1 cellular context compared by ENCODE assay signal in the genomic region with DNA sequence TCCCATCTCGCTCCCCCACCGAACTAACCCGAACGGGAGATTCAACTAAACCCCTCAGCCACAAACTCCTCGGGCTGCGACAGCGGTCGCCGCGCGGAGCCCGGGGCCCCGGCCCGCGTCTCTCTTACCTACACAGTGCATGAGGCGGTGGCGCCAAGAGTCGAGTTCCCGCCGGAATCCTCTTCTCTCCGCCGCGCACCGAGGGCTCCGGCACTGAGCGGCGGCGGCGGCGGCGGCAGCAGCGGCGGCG.
TF ChIP-seq lines count a peak whose summit lies in the region.

No MANE protein-coding gene starts in this region.

TF ChIP-seq in GM12878, 131 proteins besides CTCF, POLR2A, EP300 and RAD21 (continues in another document):
- TF ChIP-seq, protein P1, sequence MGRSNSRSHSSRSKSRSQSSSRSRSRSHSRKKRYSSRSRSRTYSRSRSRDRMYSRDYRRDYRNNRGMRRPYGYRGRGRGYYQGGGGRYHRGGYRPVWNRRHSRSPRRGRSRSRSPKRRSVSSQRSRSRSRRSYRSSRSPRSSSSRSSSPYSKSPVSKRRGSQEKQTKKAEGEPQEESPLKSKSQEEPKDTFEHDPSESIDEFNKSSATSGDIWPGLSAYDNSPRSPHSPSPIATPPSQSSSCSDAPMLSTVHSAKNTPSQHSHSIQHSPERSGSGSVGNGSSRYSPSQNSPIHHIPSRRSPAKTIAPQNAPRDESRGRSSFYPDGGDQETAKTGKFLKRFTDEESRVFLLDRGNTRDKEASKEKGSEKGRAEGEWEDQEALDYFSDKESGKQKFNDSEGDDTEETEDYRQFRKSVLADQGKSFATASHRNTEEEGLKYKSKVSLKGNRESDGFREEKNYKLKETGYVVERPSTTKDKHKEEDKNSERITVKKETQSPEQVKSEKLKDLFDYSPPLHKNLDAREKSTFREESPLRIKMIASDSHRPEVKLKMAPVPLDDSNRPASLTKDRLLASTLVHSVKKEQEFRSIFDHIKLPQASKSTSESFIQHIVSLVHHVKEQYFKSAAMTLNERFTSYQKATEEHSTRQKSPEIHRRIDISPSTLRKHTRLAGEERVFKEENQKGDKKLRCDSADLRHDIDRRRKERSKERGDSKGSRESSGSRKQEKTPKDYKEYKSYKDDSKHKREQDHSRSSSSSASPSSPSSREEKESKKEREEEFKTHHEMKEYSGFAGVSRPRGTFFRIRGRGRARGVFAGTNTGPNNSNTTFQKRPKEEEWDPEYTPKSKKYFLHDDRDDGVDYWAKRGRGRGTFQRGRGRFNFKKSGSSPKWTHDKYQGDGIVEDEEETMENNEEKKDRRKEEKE (IDR thresholded peaks at IDR 0.05): no peak
- TF ChIP-seq EGR1 (IDR thresholded peaks at IDR 0.05; ENCODE audit: borderline replicate concordance in 1 of 2, low read depth in 2 of 2, low read length in 2 of 2) (no peak), MXI1 (IDR thresholded peaks at IDR 0.05; ENCODE audit: low read depth, low read length) (no peak), POLR2AphosphoS2 (IDR thresholded peaks at IDR 0.05; ENCODE audit: low read depth, low read length) (no peak), TAF1 (IDR thresholded peaks at IDR 0.05; ENCODE audit: borderline replicate concordance, low read depth, low read length) (peak; percentile 40; the same call in 1 of the 2 replicates), HDAC6 (IDR thresholded peaks at IDR 0.05; ENCODE audit: unreplicated experiment) (no peak), YY1 (IDR thresholded peaks at IDR 0.05; ENCODE audit: low read depth, low read length) (no peak), CREB1 (IDR thresholded peaks at IDR 0.05; ENCODE audit: low read depth) (no peak), MYB (IDR thresholded peaks at IDR 0.05; ENCODE audit: borderline replicate concordance, low read depth, low read length) (no peak), SMARCA5 (IDR thresholded peaks at IDR 0.05) (peak; percentile 18; the same call in 1 of the 2 replicates), SMAD5 (IDR thresholded peaks at IDR 0.05; ENCODE audit: low read depth) (no peak), ETV6 (conservative IDR thresholded peaks at IDR 0.05 in 1 of 2, IDR thresholded peaks at IDR 0.05 in 1 of 2; ENCODE audit: borderline replicate concordance in 1 of 2, low read depth in 1 of 2) (no peak), ZZZ3 (IDR thresholded peaks at IDR 0.05; ENCODE audit: control insufficient read depth, insufficient read length, low read depth) (no peak), RUNX3 (IDR thresholded peaks at IDR 0.05; ENCODE audit: low read length) (0 out of 2 replicates have a peak, but pooled peaks have one; percentile 10), RAD51 (IDR thresholded peaks at IDR 0.05) (no peak), JUNB (IDR thresholded peaks at IDR 0.05) (no peak), ZBED1 (IDR thresholded peaks at IDR 0.05; ENCODE audit: borderline replicate concordance) (no peak), MTA3 (IDR thresholded peaks at IDR 0.05; ENCODE audit: borderline replicate concordance, low read length) (no peak), IKZF1 (conservative IDR thresholded peaks at IDR 0.05) (no peak), ZNF24 (IDR thresholded peaks at IDR 0.05) (no peak), GATAD2B (conservative IDR thresholded peaks at IDR 0.05; ENCODE audit: low read depth) (0 out of 2 replicates have a peak, but pooled peaks have one; percentile 26), CBFB (IDR thresholded peaks at IDR 0.05; ENCODE audit: low read depth) (no peak), RB1 (IDR thresholded peaks at IDR 0.05; ENCODE audit: borderline replicate concordance) (peak; percentile 69; the same call in 1 of the 2 replicates), ZSCAN29 (IDR thresholded peaks at IDR 0.05) (no peak), ZNF207 (IDR thresholded peaks at IDR 0.05; ENCODE audit: borderline replicate concordance) (0 out of 2 replicates have a peak, but pooled peaks have one; percentile 43), HDAC2 (IDR thresholded peaks at IDR 0.05) (no peak), DPF2 (IDR thresholded peaks at IDR 0.05) (no peak), ASH2L (IDR thresholded peaks at IDR 0.05; ENCODE audit: borderline replicate concordance, low read depth) (peak; percentile 94; the same call in 1 of the 2 replicates), PAX5 (IDR thresholded peaks at IDR 0.05; ENCODE audit: borderline replicate concordance, low read depth, low read length) (0 out of 2 replicates have a peak, but pooled peaks have one; percentile 5), CHD2 (IDR thresholded peaks at IDR 0.05; ENCODE audit: borderline replicate concordance, low read depth, low read length) (no peak), NR2F1 (conservative IDR thresholded peaks at IDR 0.05) (no peak), SMC3 (IDR thresholded peaks at IDR 0.05; ENCODE audit: borderline replicate concordance, low read length) (no peak), ATF7 (IDR thresholded peaks at IDR 0.05; ENCODE audit: low read depth) (no peak)
- TF ChIP-seq, protein P2, sequence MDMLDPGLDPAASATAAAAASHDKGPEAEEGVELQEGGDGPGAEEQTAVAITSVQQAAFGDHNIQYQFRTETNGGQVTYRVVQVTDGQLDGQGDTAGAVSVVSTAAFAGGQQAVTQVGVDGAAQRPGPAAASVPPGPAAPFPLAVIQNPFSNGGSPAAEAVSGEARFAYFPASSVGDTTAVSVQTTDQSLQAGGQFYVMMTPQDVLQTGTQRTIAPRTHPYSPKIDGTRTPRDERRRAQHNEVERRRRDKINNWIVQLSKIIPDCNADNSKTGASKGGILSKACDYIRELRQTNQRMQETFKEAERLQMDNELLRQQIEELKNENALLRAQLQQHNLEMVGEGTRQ (IDR thresholded peaks at IDR 0.05; ENCODE audit: borderline replicate concordance, low read depth, low read length): no peak
- TF ChIP-seq, protein P3, sequence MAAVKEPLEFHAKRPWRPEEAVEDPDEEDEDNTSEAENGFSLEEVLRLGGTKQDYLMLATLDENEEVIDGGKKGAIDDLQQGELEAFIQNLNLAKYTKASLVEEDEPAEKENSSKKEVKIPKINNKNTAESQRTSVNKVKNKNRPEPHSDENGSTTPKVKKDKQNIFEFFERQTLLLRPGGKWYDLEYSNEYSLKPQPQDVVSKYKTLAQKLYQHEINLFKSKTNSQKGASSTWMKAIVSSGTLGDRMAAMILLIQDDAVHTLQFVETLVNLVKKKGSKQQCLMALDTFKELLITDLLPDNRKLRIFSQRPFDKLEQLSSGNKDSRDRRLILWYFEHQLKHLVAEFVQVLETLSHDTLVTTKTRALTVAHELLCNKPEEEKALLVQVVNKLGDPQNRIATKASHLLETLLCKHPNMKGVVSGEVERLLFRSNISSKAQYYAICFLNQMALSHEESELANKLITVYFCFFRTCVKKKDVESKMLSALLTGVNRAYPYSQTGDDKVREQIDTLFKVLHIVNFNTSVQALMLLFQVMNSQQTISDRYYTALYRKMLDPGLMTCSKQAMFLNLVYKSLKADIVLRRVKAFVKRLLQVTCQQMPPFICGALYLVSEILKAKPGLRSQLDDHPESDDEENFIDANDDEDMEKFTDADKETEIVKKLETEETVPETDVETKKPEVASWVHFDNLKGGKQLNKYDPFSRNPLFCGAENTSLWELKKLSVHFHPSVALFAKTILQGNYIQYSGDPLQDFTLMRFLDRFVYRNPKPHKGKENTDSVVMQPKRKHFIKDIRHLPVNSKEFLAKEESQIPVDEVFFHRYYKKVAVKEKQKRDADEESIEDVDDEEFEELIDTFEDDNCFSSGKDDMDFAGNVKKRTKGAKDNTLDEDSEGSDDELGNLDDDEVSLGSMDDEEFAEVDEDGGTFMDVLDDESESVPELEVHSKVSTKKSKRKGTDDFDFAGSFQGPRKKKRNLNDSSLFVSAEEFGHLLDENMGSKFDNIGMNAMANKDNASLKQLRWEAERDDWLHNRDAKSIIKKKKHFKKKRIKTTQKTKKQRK (IDR thresholded peaks at IDR 0.05; ENCODE audit: low read depth, low read length): no peak
- TF ChIP-seq, protein P4, sequence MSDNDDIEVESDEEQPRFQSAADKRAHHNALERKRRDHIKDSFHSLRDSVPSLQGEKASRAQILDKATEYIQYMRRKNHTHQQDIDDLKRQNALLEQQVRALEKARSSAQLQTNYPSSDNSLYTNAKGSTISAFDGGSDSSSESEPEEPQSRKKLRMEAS (IDR thresholded peaks at IDR 0.05; ENCODE audit: low read depth, low read length): no peak
- TF ChIP-seq, protein P5, sequence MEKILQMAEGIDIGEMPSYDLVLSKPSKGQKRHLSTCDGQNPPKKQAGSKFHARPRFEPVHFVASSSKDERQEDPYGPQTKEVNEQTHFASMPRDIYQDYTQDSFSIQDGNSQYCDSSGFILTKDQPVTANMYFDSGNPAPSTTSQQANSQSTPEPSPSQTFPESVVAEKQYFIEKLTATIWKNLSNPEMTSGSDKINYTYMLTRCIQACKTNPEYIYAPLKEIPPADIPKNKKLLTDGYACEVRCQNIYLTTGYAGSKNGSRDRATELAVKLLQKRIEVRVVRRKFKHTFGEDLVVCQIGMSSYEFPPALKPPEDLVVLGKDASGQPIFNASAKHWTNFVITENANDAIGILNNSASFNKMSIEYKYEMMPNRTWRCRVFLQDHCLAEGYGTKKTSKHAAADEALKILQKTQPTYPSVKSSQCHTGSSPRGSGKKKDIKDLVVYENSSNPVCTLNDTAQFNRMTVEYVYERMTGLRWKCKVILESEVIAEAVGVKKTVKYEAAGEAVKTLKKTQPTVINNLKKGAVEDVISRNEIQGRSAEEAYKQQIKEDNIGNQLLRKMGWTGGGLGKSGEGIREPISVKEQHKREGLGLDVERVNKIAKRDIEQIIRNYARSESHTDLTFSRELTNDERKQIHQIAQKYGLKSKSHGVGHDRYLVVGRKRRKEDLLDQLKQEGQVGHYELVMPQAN (conservative IDR thresholded peaks at IDR 0.05): peak; percentile 42
- TF ChIP-seq, protein P6, sequence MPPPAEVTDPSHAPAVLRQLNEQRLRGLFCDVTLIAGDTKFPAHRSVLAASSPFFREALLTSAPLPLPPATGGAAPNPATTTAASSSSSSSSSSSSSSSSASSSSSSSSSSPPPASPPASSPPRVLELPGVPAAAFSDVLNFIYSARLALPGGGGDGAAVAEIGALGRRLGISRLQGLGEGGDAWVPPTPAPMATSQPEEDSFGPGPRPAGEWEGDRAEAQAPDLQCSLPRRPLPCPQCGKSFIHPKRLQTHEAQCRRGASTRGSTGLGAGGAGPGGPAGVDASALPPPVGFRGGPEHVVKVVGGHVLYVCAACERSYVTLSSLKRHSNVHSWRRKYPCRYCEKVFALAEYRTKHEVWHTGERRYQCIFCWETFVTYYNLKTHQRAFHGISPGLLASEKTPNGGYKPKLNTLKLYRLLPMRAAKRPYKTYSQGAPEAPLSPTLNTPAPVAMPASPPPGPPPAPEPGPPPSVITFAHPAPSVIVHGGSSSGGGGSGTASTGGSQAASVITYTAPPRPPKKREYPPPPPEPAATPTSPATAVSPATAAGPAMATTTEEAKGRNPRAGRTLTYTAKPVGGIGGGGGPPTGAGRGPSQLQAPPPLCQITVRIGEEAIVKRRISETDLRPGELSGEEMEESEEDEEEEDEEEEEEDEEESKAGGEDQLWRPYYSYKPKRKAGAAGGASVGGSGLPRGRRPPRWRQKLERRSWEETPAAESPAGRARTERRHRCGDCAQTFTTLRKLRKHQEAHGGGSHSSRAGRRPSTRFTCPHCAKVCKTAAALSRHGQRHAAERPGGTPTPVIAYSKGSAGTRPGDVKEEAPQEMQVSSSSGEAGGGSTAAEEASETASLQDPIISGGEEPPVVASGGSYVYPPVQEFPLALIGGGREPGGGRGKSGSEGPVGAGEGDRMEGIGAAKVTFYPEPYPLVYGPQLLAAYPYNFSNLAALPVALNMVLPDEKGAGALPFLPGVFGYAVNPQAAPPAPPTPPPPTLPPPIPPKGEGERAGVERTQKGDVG (CRISPR knock-in tag; IDR thresholded peaks at IDR 0.05): no peak
- TF ChIP-seq, protein P7, sequence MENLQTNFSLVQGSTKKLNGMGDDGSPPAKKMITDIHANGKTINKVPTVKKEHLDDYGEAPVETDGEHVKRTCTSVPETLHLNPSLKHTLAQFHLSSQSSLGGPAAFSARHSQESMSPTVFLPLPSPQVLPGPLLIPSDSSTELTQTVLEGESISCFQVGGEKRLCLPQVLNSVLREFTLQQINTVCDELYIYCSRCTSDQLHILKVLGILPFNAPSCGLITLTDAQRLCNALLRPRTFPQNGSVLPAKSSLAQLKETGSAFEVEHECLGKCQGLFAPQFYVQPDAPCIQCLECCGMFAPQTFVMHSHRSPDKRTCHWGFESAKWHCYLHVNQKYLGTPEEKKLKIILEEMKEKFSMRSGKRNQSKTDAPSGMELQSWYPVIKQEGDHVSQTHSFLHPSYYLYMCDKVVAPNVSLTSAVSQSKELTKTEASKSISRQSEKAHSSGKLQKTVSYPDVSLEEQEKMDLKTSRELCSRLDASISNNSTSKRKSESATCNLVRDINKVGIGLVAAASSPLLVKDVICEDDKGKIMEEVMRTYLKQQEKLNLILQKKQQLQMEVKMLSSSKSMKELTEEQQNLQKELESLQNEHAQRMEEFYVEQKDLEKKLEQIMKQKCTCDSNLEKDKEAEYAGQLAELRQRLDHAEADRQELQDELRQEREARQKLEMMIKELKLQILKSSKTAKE (IDR thresholded peaks at IDR 0.05; ENCODE audit: low read depth, poor library complexity, severe bottlenecking): no peak
- TF ChIP-seq, protein P8, sequence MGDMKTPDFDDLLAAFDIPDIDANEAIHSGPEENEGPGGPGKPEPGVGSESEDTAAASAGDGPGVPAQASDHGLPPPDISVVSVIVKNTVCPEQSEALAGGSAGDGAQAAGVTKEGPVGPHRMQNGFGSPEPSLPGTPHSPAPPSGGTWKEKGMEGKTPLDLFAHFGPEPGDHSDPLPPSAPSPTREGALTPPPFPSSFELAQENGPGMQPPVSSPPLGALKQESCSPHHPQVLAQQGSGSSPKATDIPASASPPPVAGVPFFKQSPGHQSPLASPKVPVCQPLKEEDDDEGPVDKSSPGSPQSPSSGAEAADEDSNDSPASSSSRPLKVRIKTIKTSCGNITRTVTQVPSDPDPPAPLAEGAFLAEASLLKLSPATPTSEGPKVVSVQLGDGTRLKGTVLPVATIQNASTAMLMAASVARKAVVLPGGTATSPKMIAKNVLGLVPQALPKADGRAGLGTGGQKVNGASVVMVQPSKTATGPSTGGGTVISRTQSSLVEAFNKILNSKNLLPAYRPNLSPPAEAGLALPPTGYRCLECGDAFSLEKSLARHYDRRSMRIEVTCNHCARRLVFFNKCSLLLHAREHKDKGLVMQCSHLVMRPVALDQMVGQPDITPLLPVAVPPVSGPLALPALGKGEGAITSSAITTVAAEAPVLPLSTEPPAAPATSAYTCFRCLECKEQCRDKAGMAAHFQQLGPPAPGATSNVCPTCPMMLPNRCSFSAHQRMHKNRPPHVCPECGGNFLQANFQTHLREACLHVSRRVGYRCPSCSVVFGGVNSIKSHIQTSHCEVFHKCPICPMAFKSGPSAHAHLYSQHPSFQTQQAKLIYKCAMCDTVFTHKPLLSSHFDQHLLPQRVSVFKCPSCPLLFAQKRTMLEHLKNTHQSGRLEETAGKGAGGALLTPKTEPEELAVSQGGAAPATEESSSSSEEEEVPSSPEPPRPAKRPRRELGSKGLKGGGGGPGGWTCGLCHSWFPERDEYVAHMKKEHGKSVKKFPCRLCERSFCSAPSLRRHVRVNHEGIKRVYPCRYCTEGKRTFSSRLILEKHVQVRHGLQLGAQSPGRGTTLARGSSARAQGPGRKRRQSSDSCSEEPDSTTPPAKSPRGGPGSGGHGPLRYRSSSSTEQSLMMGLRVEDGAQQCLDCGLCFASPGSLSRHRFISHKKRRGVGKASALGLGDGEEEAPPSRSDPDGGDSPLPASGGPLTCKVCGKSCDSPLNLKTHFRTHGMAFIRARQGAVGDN (IDR thresholded peaks at IDR 0.05): no peak
